In the genomic region with DNA sequence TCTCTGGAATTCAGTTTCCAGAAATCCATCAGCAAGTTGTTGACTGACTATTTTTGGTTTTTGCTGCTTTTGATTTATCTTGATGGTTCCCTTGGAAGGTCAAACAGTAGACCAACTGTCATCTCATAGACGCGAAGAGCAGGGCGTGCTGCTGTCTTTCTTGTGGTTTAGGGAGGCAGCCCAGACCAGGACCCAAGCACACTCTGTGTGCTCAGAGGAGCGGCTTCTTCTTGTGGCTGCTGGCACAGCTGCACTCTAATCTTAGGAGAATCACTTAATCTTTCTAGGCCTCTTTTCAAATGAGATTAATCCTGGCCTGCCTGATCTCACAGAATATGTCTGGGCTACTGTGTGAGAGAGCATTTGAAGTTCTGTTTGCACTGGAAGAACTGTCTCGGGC, we compare ENCODE assay signal across 19 cellular contexts.
DNase-seq lines count a peak whose midpoint lies in the region; ATAC-seq, FAIRE-seq and TF ChIP-seq lines count a peak whose summit lies in the region.
"Had no signal": no experiment of that assay in that cellular context is flagged by ENCODE, and none has a peak within 500 bp of the region (broad histone marks: within the 10 kb centered on the region; RNA-seq: fewer than 3 reads in every experiment).

No MANE protein-coding gene starts in this region.

- H3K4me3 ChIP-seq in K562 (no peak overlapping the region), thymus (ENCODE audit: low read length) (no peak overlapping the region), aorta (ENCODE audit: low read length in 2 of 2) (no peak overlapping the region)
- H3K4me3 ChIP-seq: HAP-1 had no signal

- H3K27ac ChIP-seq in K562 (ENCODE audit: extremely low read depth, low read depth, low read length) (peak overlapping the region; percentile 38; the same call in 1 of the 3 replicates), thymus (ENCODE audit: low read depth) (peak overlapping the region; percentile 36), aorta (ENCODE audit: low read depth in 1 of 2, low read length in 2 of 2) (no peak overlapping the region)

- peaks cover 79% of the 10 kb centered on the region; the same call in 2 of the 3 replicates for H3K36me3 ChIP-seq in K562 (ENCODE audit: control insufficient read depth, insufficient read depth, low read length)
- peaks cover 13% of the 10 kb centered on the region for H3K36me3 ChIP-seq in thymus (ENCODE audit: control insufficient read depth, insufficient read depth)
- peaks cover 2 to 3% of the 10 kb centered on the region in 2 donors for H3K36me3 ChIP-seq in aorta (ENCODE audit: control insufficient read depth in 1 of 2, insufficient read depth in 2 of 2, low read length in 1 of 2)

- H3K4me3 Mint-ChIP-seq in stimulated activated naive CD8-positive, alpha-beta T cell treated with anti-CD3 and anti-CD28 coated beads, Interleukin-15, amount 100 ng/mL, for 72 hours = no peak overlapping the region
- H3K4me3 Mint-ChIP-seq: activated T-helper 1 cell treated with anti-CD3 and anti-CD28 coated beads, Interleukin-12 subunit alpha, Interleukin-12 subunit beta, Interleukin-2, Interleukin-4 antibody, amounts not matched to agents 30 ng/mL and 10 ng/mL and 1 ng/mL, durations not matched to agents 14 hours and 24 hours and 36 hours; CD4-positive, alpha-beta memory T cell had no signal

- no peaks in the 10 kb centered on the region for H3K27me3 Mint-ChIP-seq in stimulated activated naive CD8-positive, alpha-beta T cell treated with anti-CD3 and anti-CD28 coated beads, Interleukin-15, amount 100 ng/mL, for 72 hours
- H3K27me3 Mint-ChIP-seq: CD4-positive, alpha-beta memory T cell had no signal

- whole genome bisulfite sequencing in K562 (ENCODE audit: insufficient coverage, low coverage, missing lambda C conversion rate) = 17% methylated on average over 5 of the region's 5 CpGs
- 6% methylated on average over 5 of the region's 5 CpGs for WGBS in thymus
- 74 to 83% methylated on average over 5 of the region's 5 CpGs for WGBS in aorta, 2 donors

- no peak overlapping the region for H3K4me2 ChIP-seq in K562 (ENCODE audit: insufficient read depth, low read length)

- no TSS peak for BruUV-seq in K562 (replicated peaks; lab: Mats Ljungman, UMichigan)

- peaks cover 12% of the 10 kb centered on the region for H3K4me1 Mint-ChIP-seq in stimulated activated naive CD8-positive, alpha-beta T cell treated with anti-CD3 and anti-CD28 coated beads, Interleukin-15, amount 100 ng/mL, for 72 hours

- FAIRE-seq in K562 (lab: Jason Lieb, UNC) = no peak
- FAIRE-seq: GM18507, keratinocyte had no signal

- intact Hi-C loops in K562 (cut with micrococcal nuclease) (no loop called here), aorta (cut with DNase I) (loop anchor here in 1 of 2 donors (2.0 kb wide), 1 partner anchor 298 kb away; no protein-coding TSS in a partner anchor)

- peaks cover 31% of the 10 kb centered on the region for H3K79me2 ChIP-seq in K562 (ENCODE audit: control insufficient read depth, insufficient read depth, low read length)

- no peaks in the 10 kb centered on the region for H3K27me3 ChIP-seq in K562 (ENCODE audit: control insufficient read depth in 2 of 2, insufficient read depth in 2 of 2, low read length in 2 of 2)
- H3K27me3 ChIP-seq in thymus (ENCODE audit: control insufficient read depth, insufficient read depth) = no peaks in the 10 kb centered on the region
- H3K27me3 ChIP-seq in aorta (ENCODE audit: control insufficient read depth in 1 of 2, insufficient read depth in 2 of 2, low read length in 1 of 2) = no peaks in the 10 kb centered on the region

- no peaks in the 10 kb centered on the region for H3K9me1 ChIP-seq in K562 (ENCODE audit: control insufficient read depth, insufficient read depth, low read length)

- H3K9me3 Mint-ChIP-seq in stimulated activated naive CD8-positive, alpha-beta T cell treated with anti-CD3 and anti-CD28 coated beads, Interleukin-15, amount 100 ng/mL, for 72 hours = no peaks in the 10 kb centered on the region
- H3K9me3 Mint-ChIP-seq: activated T-helper 1 cell treated with anti-CD3 and anti-CD28 coated beads, Interleukin-12 subunit alpha, Interleukin-12 subunit beta, Interleukin-2, Interleukin-4 antibody, amounts not matched to agents 30 ng/mL and 10 ng/mL and 1 ng/mL, durations not matched to agents 14 hours and 24 hours and 36 hours; CD4-positive, alpha-beta memory T cell had no signal

- peak overlapping the region; percentile 21 to 82 for H3K27ac Mint-ChIP-seq in stimulated activated naive CD8-positive, alpha-beta T cell treated with anti-CD3 and anti-CD28 coated beads, Interleukin-15, amount 100 ng/mL, for 72 hours
- H3K27ac Mint-ChIP-seq: activated T-helper 1 cell treated with anti-CD3 and anti-CD28 coated beads, Interleukin-12 subunit alpha, Interleukin-12 subunit beta, Interleukin-2, Interleukin-4 antibody, amounts not matched to agents 30 ng/mL and 10 ng/mL and 1 ng/mL, durations not matched to agents 14 hours and 24 hours and 36 hours had no signal

- no peak overlapping the region for H3K9ac ChIP-seq in K562 (ENCODE audit: insufficient read depth in 1 of 2, low read depth in 2 of 2, low read length in 2 of 2)

- CTCF ChIA-PET in K562 (lab: Yijun Ruan, JAX; ENCODE audit: low intra/inter-chr PET ratio) = no interaction called here

- no peak for TF ChIP-seq RAD21 in K562 (CRISPR knock-in tag; conservative IDR thresholded peaks at IDR 0.05 in 1 of 2, IDR thresholded peaks at IDR 0.05 in 1 of 2)

- no peak overlapping the region for H2AFZ ChIP-seq in K562 (ENCODE audit: low read depth, low read length)

- no peak for DNase-seq in stimulated activated naive CD8-positive, alpha-beta T cell treated with anti-CD3 and anti-CD28 coated beads, Interleukin-15, amount 100 ng/mL, for 72 hours
- DNase-seq in stimulated activated naive CD8-positive, alpha-beta T cell treated with anti-CD3 and anti-CD28 coated beads, Interleukin-15, Interleukin-2, amounts not matched to agents 100 U/mL and 50 U/mL, for 24 hours = no peak
- peak; percentile 83 for DNase-seq in SK-N-DZ (ENCODE audit: low spot score)
- peak in 2 of 4 experiments; percentile 17 to 38 for DNase-seq in K562 (ENCODE audit: extremely low read depth in 1 of 4, low spot score in 3 of 4)
- DNase-seq in aorta = no peak
- DNase-seq in mesenteric fat pad (ENCODE audit: low spot score) = no peak
- DNase-seq: activated CD4-positive, alpha-beta T cell treated with anti-CD3 and anti-CD28 coated beads, Interleukin-2, amount 50 U/mL, for 48 hours; CD4-positive, alpha-beta memory T cell; DMS79 treated with DMSO at 0.1 percent for 48 hours; NCI-H187 treated with DMSO at 0.1 percent for 48 hours; NCI-H446; right cardiac atrium; SIG-M5 had no signal

- in situ Hi-C loops in K562 (cut with MboI) = no loop called here

- H3K9me3 ChIP-seq in K562 (replicated peaks; ENCODE audit: control insufficient read depth, insufficient read depth, low read depth, low read length) (no peaks in the 10 kb centered on the region), thymus (ENCODE audit: control insufficient read depth) (no peaks in the 10 kb centered on the region), aorta (ENCODE audit: control insufficient read depth, low read length) (no peaks in the 10 kb centered on the region)
- H3K9me3 ChIP-seq: HAP-1 had no signal

- no peak for TF ChIP-seq POLR2A in K562 (conservative IDR thresholded peaks at IDR 0.05)

- H3K4me1 ChIP-seq in K562 (replicated peaks in 1 of 2; ENCODE audit: control insufficient read depth in 2 of 2, insufficient read depth in 2 of 2, low read length in 2 of 2) (no peaks in the 10 kb centered on the region), thymus (ENCODE audit: control insufficient read depth, insufficient read depth, low read length) (peaks cover 22% of the 10 kb centered on the region), aorta (ENCODE audit: control insufficient read depth in 1 of 2, insufficient read depth in 2 of 2, low read length in 2 of 2) (no peaks in the 10 kb centered on the region)

- no peak for ATAC-seq in stimulated activated naive CD8-positive, alpha-beta T cell treated with anti-CD3 and anti-CD28 coated beads, Interleukin-15, amount 100 ng/mL, for 72 hours
- no peak for ATAC-seq in stimulated activated naive CD8-positive, alpha-beta T cell treated with anti-CD3 and anti-CD28 coated beads, Interleukin-15, Interleukin-2, amounts not matched to agents 100 U/mL and 50 U/mL, for 24 hours
- ATAC-seq in K562 (peak; percentile 74), aorta (ENCODE audit: low FRiP score) (no peak), HG03175 (IDR thresholded peaks at IDR 0.05; ENCODE audit: unreplicated experiment) (no peak)
- ATAC-seq: right cardiac atrium had no signal

- H4K20me1 ChIP-seq in K562 (replicated peaks; ENCODE audit: control insufficient read depth, insufficient read depth, low read length) = no peaks in the 10 kb centered on the region; the same call in 1 of the 2 replicates

- POLR2A ChIA-PET in K562 (lab: Yijun Ruan, JAX) = interaction anchor here (0.6 to 1.2 kb wide), 2 partner anchors 18 to 142 kb away, joined by 3 read pairs; no protein-coding TSS in a partner anchor

- TF ChIP-seq CTCF in K562 (IDR thresholded peaks at IDR 0.05 in 2 of 3, conservative IDR thresholded peaks at IDR 0.05 in 1 of 3; ENCODE audit: insufficient read depth in 2 of 3, low read depth in 1 of 3, low read length in 3 of 3) = no peak

- no peak for TF ChIP-seq EP300 in K562 (IDR thresholded peaks at IDR 0.05; ENCODE audit: low read length)

TF ChIP-seq in K562, 482 proteins besides CTCF, POLR2A, EP300 and RAD21 (continues in another document):
- TF ChIP-seq ZNF436 (CRISPR knock-in tag; IDR thresholded peaks at IDR 0.05) (no peak), TAF1 (IDR thresholded peaks at IDR 0.05; ENCODE audit: control insufficient read depth, extremely low read depth, insufficient read depth, low read length, severe bottlenecking) (no peak)

Comparison
In these comparisons a context has a peak if more than half of its experiments do, and no peak if none do; other contexts are left out.
1. H3K27ac ChIP-seq: peak in K562 (single experiment) and thymus (single experiment); none in aorta (0 of 2).